ENCODE assay signal across 19 cellular contexts in genomic region chr12:56443208-56443607, GRCh38. TPM values are rescaled to one million over a fixed set of nuclear protein-coding genes. Genes with fewer than 3 reads are reported as not detected.
"Had no signal": no experiment of that assay in that cellular context is flagged by ENCODE, and none has a peak within 500 bp of the region (broad histone marks: within the 10 kb centered on the region; RNA-seq: fewer than 3 reads in every experiment).

No MANE protein-coding gene starts in this region.

RNA-seq across cellular contexts. Expression of gene MIP, which starts 11.2 kb away (rescaled TPM):
- total RNA-seq: epithelial cell of proximal tubule; esophagus muscularis mucosa; fibroblast of lung; foreskin keratinocyte; gastroesophageal sphincter; kidney; lung; mucosa of gallbladder; naive thymus-derived CD4-positive, alpha-beta T cell; osteocyte; psoas muscle; sigmoid colon; skeletal muscle tissue; stomach; subcutaneous adipose tissue; temporal lobe; thyroid gland; urinary bladder had no signal
- polyA plus RNA-seq: fibroblast of lung; foreskin keratinocyte; heart right ventricle; naive thymus-derived CD4-positive, alpha-beta T cell; stomach; urinary bladder had no signal

RNA-seq across cellular contexts. Expression of gene GLS2, which starts 44.8 kb away (rescaled TPM):
- total RNA-seq: osteocyte, skeletal muscle tissue had no signal
